In the genomic region with DNA sequence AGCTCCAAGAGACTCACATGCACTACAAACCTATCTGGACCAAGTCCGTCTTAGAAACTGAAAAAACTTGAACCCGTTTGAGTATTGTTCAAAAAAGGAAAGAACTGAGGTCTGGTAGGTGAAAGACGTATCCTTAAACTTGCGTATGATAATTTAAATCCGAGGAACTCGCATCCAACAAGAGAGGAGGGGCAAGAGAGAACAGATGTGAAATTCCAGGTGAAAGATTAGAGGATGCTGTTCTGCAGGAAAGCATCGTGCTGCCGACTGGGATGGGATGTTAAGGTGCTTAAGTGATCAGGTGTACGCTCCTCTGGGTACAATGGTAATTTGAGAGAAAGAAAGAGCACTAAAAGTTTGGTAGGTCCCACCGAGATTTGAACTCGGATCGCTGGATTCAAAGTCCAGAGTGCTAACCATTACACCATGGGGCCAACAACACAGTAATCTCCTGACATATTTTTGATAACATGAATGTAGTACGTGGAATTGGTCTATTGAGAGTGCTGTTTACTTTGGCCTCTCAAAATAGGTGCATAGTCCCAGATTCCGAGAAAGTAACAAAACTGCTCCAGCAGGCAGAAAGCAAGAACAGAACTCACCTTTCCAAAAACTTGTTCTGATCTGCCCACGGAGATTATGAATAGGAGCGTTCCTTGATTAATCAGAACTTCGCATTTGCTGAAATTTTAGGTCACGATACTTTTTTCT, we compare ENCODE assay signal across 7 cellular contexts. TPM values are rescaled to one million over a fixed set of nuclear protein-coding genes. Genes with fewer than 3 reads are reported as not detected.
DNase-seq lines count a peak whose midpoint lies in the region; ATAC-seq and TF ChIP-seq lines count a peak whose summit lies in the region.

No MANE protein-coding gene starts in this region.

- DNase-seq in NCI-H1092 treated with DMSO at 0.1 percent for 48 hours (lab: John Stamatoyannopoulos, UW) (peak; percentile 53), body of pancreas (peak; percentile 38 to 57 (median 50)), AG08396 (ENCODE audit: low spot score) (no peak)

- H3K9me2 ChIP-seq in SU-DHL-6 (replicated peaks; ENCODE audit: insufficient read depth, low read length) = no peaks in the 10 kb centered on the region

- no peaks in the 10 kb centered on the region for H3K9me3 ChIP-seq in SU-DHL-6 (ENCODE audit: insufficient read depth, low read length)
- H3K9me3 ChIP-seq in body of pancreas = no peaks in the 10 kb centered on the region
- H3K9me3 ChIP-seq in iPS-20b (ENCODE audit: insufficient read depth, low read depth, low read length) = no peaks in the 10 kb centered on the region

- H3K4me3 ChIP-seq in SU-DHL-6 (ENCODE audit: insufficient read depth, low read length, poor library complexity, severe bottlenecking) (peak overlapping the region; percentile 53), body of pancreas (no peak overlapping the region), iPS-20b (ENCODE audit: low read length) (peak overlapping the region; percentile 86), skin epidermis (peak overlapping the region in 6 of 7 experiments; percentile 0 to 51 (median 36))

- no peaks in the 10 kb centered on the region for H3K79me2 ChIP-seq in SU-DHL-6 (ENCODE audit: insufficient read depth, low read length)

- H2AFZ ChIP-seq in SU-DHL-6 (ENCODE audit: low read depth, low read length, severe bottlenecking) = peak overlapping the region; percentile 15

- TF ChIP-seq CTCF in SU-DHL-6 (IDR thresholded peaks at IDR 0.05; ENCODE audit: insufficient read depth, low read length, poor library complexity, severe bottlenecking) = no peak
- TF ChIP-seq CTCF in body of pancreas (IDR thresholded peaks at IDR 0.05) = no peak

- intact Hi-C loops in body of pancreas (cut with DNase I) = no loop called here

- H4K20me1 ChIP-seq in SU-DHL-6 (ENCODE audit: low read depth, low read length) = no peaks in the 10 kb centered on the region

- H3F3A ChIP-seq in SU-DHL-6 (ENCODE audit: insufficient read depth) = peaks cover 35% of the 10 kb centered on the region

- H3K9ac ChIP-seq in SU-DHL-6 (ENCODE audit: low read length) = peak overlapping the region; percentile 26
- H3K9ac ChIP-seq in iPS-20b (ENCODE audit: low read depth, low read length) = peak overlapping the region; percentile 52; the same call in 1 of the 2 replicates

- peak; percentile 27 for ATAC-seq in GM18858 (IDR thresholded peaks at IDR 0.05; ENCODE audit: unreplicated experiment)
- peak; percentile 88 for ATAC-seq in body of pancreas

- H3K27ac ChIP-seq in SU-DHL-6 (ENCODE audit: low read depth, low read length) (no peak overlapping the region), body of pancreas (peak overlapping the region; percentile 2 to 67 (median 45)), iPS-20b (ENCODE audit: low read length) (no peak overlapping the region), skin epidermis (peak overlapping the region in 6 of 21 experiments; percentile 15 to 43 (median 21))

- peak overlapping the region; percentile 55 for H3K4me2 ChIP-seq in SU-DHL-6 (ENCODE audit: low read depth, low read length, poor library complexity, severe bottlenecking)

- H3K4me1 ChIP-seq in body of pancreas (peaks cover 19% of the 10 kb centered on the region), iPS-20b (ENCODE audit: insufficient read depth, low read length) (peaks cover 4% of the 10 kb centered on the region; the same call in 1 of the 2 replicates)

- TF ChIP-seq POLR2A in body of pancreas (IDR thresholded peaks at IDR 0.05) = no peak

- 6% methylated on average over 18 of the region's 18 CpGs for WGBS in body of pancreas, 2 donors

- H3K27me3 ChIP-seq in SU-DHL-6 (ENCODE audit: low read length) (no peaks in the 10 kb centered on the region), body of pancreas (no peaks in the 10 kb centered on the region), iPS-20b (ENCODE audit: insufficient read depth, low read length) (no peaks in the 10 kb centered on the region)

- no peaks in the 10 kb centered on the region for H3K36me3 ChIP-seq in SU-DHL-6 (ENCODE audit: low read length)
- no peaks in the 10 kb centered on the region for H3K36me3 ChIP-seq in body of pancreas (replicated peaks in 1 of 2; ENCODE audit: insufficient read depth in 1 of 2, low read depth in 2 of 2)
- no peaks in the 10 kb centered on the region for H3K36me3 ChIP-seq in iPS-20b (ENCODE audit: insufficient read depth, low read depth, low read length)

RNA-seq across cellular contexts. Expression of a gene that starts 53.5 kb away (rescaled TPM):
- total RNA-seq in body of pancreas = 1 to 10 TPM; 5.9 to 8.6 TPM

Comparison
In these comparisons a context has a peak if more than half of its experiments do, and no peak if none do; other contexts are left out.
1. H3K27ac ChIP-seq: peak in body of pancreas (4 of 4); none in SU-DHL-6 (single experiment) and iPS-20b (single experiment).
2. H3K4me3 ChIP-seq: peak in SU-DHL-6 (single experiment), iPS-20b (single experiment) and skin epidermis (6 of 7); none in body of pancreas (0 of 2).